In genomic region chr1:32147799-32148198, GRCh38 we compare ENCODE assay signal across 3 cellular contexts. TPM values are rescaled to one million over a fixed set of nuclear protein-coding genes. Genes with fewer than 3 reads are reported as not detected.
DNase-seq lines count a peak whose midpoint lies in the region; ATAC-seq, FAIRE-seq and TF ChIP-seq lines count a peak whose summit lies in the region.
"Not testable (repeated sequence)": the region's sequence is repeated elsewhere in the genome, so short reads cannot be mapped to it uniquely, and the experiment has no call there.

No MANE protein-coding gene starts in this region.

- H3K36me3 Mint-ChIP-seq in WTC11, result not testable (repeated sequence)

- not testable (repeated sequence) for H3K4me3 Mint-ChIP-seq in WTC11

- not testable (repeated sequence) for TF ChIP-seq RAD21 in HCT116 (IDR thresholded peaks at IDR 0.05; ENCODE audit: low read depth); HepG2 (CRISPR knock-in tag; IDR thresholded peaks at IDR 0.05)

- not testable (repeated sequence) for H3K27ac ChIP-seq in HCT116 (ENCODE audit: low read depth, low read length); HepG2 (ENCODE audit: extremely low read length, insufficient read depth, low read length)

- not testable (repeated sequence) for H3K27ac Mint-ChIP-seq in WTC11

- not testable (repeated sequence) for H3K4me1 ChIP-seq in HCT116 (ENCODE audit: control insufficient read depth in 1 of 2, insufficient read depth in 2 of 2, low read length in 2 of 2); HepG2 (ENCODE audit: insufficient read depth, low read length)

- not testable (repeated sequence) for TF ChIP-seq CTCF in HCT116 (IDR thresholded peaks at IDR 0.05 in 2 of 3, conservative IDR thresholded peaks at IDR 0.05 in 1 of 3; ENCODE audit: borderline replicate concordance in 1 of 3, insufficient read depth in 1 of 3, low read depth in 2 of 3, low read length in 2 of 3); WTC11 (IDR thresholded peaks at IDR 0.05); HepG2 (CRISPR knock-in tag; IDR thresholded peaks at IDR 0.05)

- not testable (repeated sequence) for H3K4me1 Mint-ChIP-seq in WTC11

- not testable (repeated sequence) for H3K27me3 Mint-ChIP-seq in WTC11 (ENCODE audit: low read depth)

- intact Hi-C loops in HCT116 (cut with micrococcal nuclease); HepG2 (cut with micrococcal nuclease; ENCODE audit: unreplicated experiment): not testable (repeated sequence)

- ATAC-seq in HCT116, WTC11, HepG2: not testable (repeated sequence)

- WGBS in HepG2 (ENCODE audit: low lambda C conversion rate), result over 99% methylated on average over 5 of the region's 5 CpGs

- H3K4me3 ChIP-seq in HCT116 (replicated peaks in 1 of 2; ENCODE audit: low read depth in 1 of 2, low read length in 2 of 2); HepG2 (replicated peaks in 1 of 3; ENCODE audit: insufficient read depth in 1 of 3, low read depth in 2 of 3, low read length in 3 of 3): not testable (repeated sequence)

- H3K79me2 ChIP-seq in HCT116 (ENCODE audit: insufficient read depth, low read length) (peaks cover 96% of the 10 kb centered on the region), HepG2 (ENCODE audit: insufficient read depth, low read length) (peaks cover 71% of the 10 kb centered on the region)

- H3K9me3 ChIP-seq in HCT116 (ENCODE audit: control insufficient read depth in 1 of 2, insufficient read depth in 1 of 2, low read depth in 1 of 2, low read length in 2 of 2); HepG2 (ENCODE audit: low read length): not testable (repeated sequence)

- BruUV-seq in HCT116 (replicated peaks; lab: Mats Ljungman, UMichigan); HepG2 (replicated peaks; lab: Mats Ljungman, UMichigan): not testable (repeated sequence)

- H3K27me3 ChIP-seq in HCT116 (ENCODE audit: insufficient read depth, low read length); HepG2 (ENCODE audit: control insufficient read depth in 1 of 2, insufficient read depth in 2 of 2, low read length in 2 of 2): not testable (repeated sequence)

- TF ChIP-seq POLR2A in HCT116 (IDR thresholded peaks at IDR 0.05; ENCODE audit: borderline replicate concordance, extremely low read depth, insufficient read depth, insufficient read length); HepG2 (IDR thresholded peaks at IDR 0.05; ENCODE audit: insufficient read depth in 1 of 2, low read depth in 2 of 2, low read length in 2 of 2): not testable (repeated sequence)

- H3K9me2 ChIP-seq in HCT116 (ENCODE audit: insufficient read depth), result not testable (repeated sequence)

- not testable (repeated sequence) for H3K9me3 Mint-ChIP-seq in WTC11

- POLR2A ChIA-PET in HCT116 (lab: Charles Lee), result interaction anchor here (0.8 to 1.0 kb wide), 2 partner anchors 9 to 94 kb away, joined by 3 to 6 read pairs; no protein-coding TSS in a partner anchor
- POLR2A ChIA-PET in WTC11 (lab: Charles Lee), result interaction anchor here (0.7 kb wide), 2 partner anchors 1005 to 1151 kb away, joined by 3 to 4 read pairs; no protein-coding TSS in a partner anchor
- POLR2A ChIA-PET in HepG2 (lab: Yijun Ruan, JAX), result interaction anchor here (1.4 kb wide), 1 partner anchor 32 kb away, joined by 4 read pairs; the partner anchor contains the start of gene TXLNA

- H3K9ac ChIP-seq in HCT116 (ENCODE audit: low read length); HepG2 (ENCODE audit: insufficient read depth, low read depth, low read length): not testable (repeated sequence)

- DNase-seq in HCT116 (ENCODE audit: low read depth, low spot score); WTC11 (ENCODE audit: low spot score); HepG2 (ENCODE audit: low spot score): not testable (repeated sequence)

- FAIRE-seq in HepG2 (lab: Jason Lieb, UNC), result not testable (repeated sequence)

- not testable (repeated sequence) for H3K36me3 ChIP-seq in HCT116 (ENCODE audit: control insufficient read depth in 1 of 2, insufficient read depth in 2 of 2, low read length in 2 of 2); HepG2 (replicated peaks in 1 of 2; ENCODE audit: control insufficient read depth in 1 of 2, insufficient read depth in 2 of 2, low read length in 2 of 2)

- H3K4me2 ChIP-seq in HCT116 (ENCODE audit: low read length); HepG2 (ENCODE audit: low read depth, low read length): not testable (repeated sequence)

- H4K20me1 ChIP-seq in HCT116 (ENCODE audit: insufficient read depth), result not testable (repeated sequence)
- peaks cover 19% of the 10 kb centered on the region for H4K20me1 ChIP-seq in HepG2 (ENCODE audit: insufficient read depth, low read length)

- H2AFZ ChIP-seq in HCT116 (ENCODE audit: low read depth, low read length, poor library complexity, severe bottlenecking); HepG2 (ENCODE audit: low read length): not testable (repeated sequence)

- CTCF ChIA-PET in HCT116 (lab: Charles Lee); WTC11 (lab: Charles Lee); HepG2 (lab: Yijun Ruan, JAX; ENCODE audit: low intra/inter-chr PET ratio, low total read pairs): not testable (repeated sequence)

- in situ Hi-C loops in HepG2 (cut with HindIII; ENCODE audit: extremely low pct_ligation_motif_present, low pct_unique_long_range_greater_than_20kb), result not testable (repeated sequence)

- not testable (repeated sequence) for TF ChIP-seq EP300 in HepG2 (IDR thresholded peaks at IDR 0.05; ENCODE audit: low read depth in 2 of 2, low read length in 2 of 2); HepG2 (CRISPR knock-in tag; IDR thresholded peaks at IDR 0.05; ENCODE audit: borderline replicate concordance)

- RAD21 ChIA-PET in HCT116 (lab: Charles Lee; ENCODE audit: low non-redundant PET in 1 of 2, low total read pairs in 2 of 2, uncharacterized antibody in 2 of 2, unreplicated experiment in 2 of 2), result not testable (repeated sequence)

RNA-seq across cellular contexts. Expression of gene TXLNA, which starts 31.7 kb away (rescaled TPM):
- total RNA-seq in HCT116 (2021; ENCODE audit: unreplicated experiment) (37.2 TPM), WTC11 (2021) (46.3 to 49.8 TPM (median 47.2 TPM) in 3 replicates), HepG2 (2016; rRNA removed; fragmentation: Illumina TruSeq; extraction: Trizol) (67.8 and 70.7 TPM in 2 replicates)
- polyA plus RNA-seq in HCT116 (2012), result 18.8 and 19.9 TPM in 2 replicates
- total RNA-seq in HepG2 (2016; cell fraction: cytosol; rRNA removed; fragmentation: Illumina TruSeq; extraction: Trizol; ENCODE audit: low read depth), result 4.6 and 5.6 TPM in 2 replicates
- total RNA-seq in HepG2 (2016; cell fraction: insoluble cytoplasmic fraction; rRNA removed; fragmentation: Illumina TruSeq; extraction: Trizol), result 62.2 and 69.2 TPM in 2 replicates
- total RNA-seq in HepG2 (2016; cell fraction: membrane; rRNA removed; fragmentation: Illumina TruSeq; extraction: Trizol), result 18.3 and 20.1 TPM in 2 replicates
- 43.1 and 47.6 TPM in 2 replicates for total RNA-seq in HepG2 (2016; cell fraction: nucleus; rRNA removed; fragmentation: Illumina TruSeq; extraction: Trizol)
- polyA plus RNA-seq in HepG2 (2011; rRNA removed), result 29.6 and 35.3 TPM in 2 replicates
- 24.4 and 26.4 TPM in 2 replicates for polyA plus RNA-seq in HepG2 (2011; cell fraction: cytosol; rRNA removed)
- 61.7 and 67.4 TPM in 2 replicates for polyA plus RNA-seq in HepG2 (2011; cell fraction: nucleus; rRNA removed)
- 17.6 and 25.1 TPM in 2 replicates for polyA plus RNA-seq in HepG2 (2012)
- 1.8 and 2.5 TPM in 2 replicates for polyA plus RNA-seq in HepG2 (2016; cell fraction: cytosol; fragmentation: Illumina TruSeq; extraction: Trizol; ENCODE audit: low read depth)
- polyA plus RNA-seq in HepG2 (2016; cell fraction: insoluble cytoplasmic fraction; fragmentation: Illumina TruSeq; extraction: Trizol; ENCODE audit: low read depth), result 31.0 and 40.7 TPM in 2 replicates
- polyA plus RNA-seq in HepG2 (2016; cell fraction: membrane; fragmentation: Illumina TruSeq; extraction: Trizol; ENCODE audit: low read depth), result 6.7 and 7.2 TPM in 2 replicates
- polyA plus RNA-seq in HepG2 (2016; cell fraction: nucleus; fragmentation: Illumina TruSeq; extraction: Trizol; ENCODE audit: insufficient read depth, low read depth), result 57.5 and 57.8 TPM in 2 replicates
- 48.5 and 59.2 TPM in 2 replicates for polyA minus RNA-seq in HepG2 (2011; rRNA and poly(A)+ RNA removed; ENCODE audit: low replicate concordance)
- polyA minus RNA-seq in HepG2 (2011; cell fraction: cytosol; rRNA and poly(A)+ RNA removed), result 21.2 and 22.2 TPM in 2 replicates
- polyA minus RNA-seq in HepG2 (2011; cell fraction: nucleus; rRNA and poly(A)+ RNA removed), result 18.9 and 23.6 TPM in 2 replicates

RNA-seq across cellular contexts. Expression of gene KPNA6, which starts 39.9 kb away (rescaled TPM):
- total RNA-seq in HCT116 (2021; ENCODE audit: unreplicated experiment), result 79.9 TPM
- 18.1 and 20.4 TPM in 2 replicates for polyA plus RNA-seq in HCT116 (2012)
- total RNA-seq in WTC11 (2021), result 91.2 to 104 TPM (median 94.0 TPM) in 3 replicates
- 47.5 and 111 TPM in 2 replicates for total RNA-seq in HepG2 (2016; rRNA removed; fragmentation: Illumina TruSeq; extraction: Trizol)
- total RNA-seq in HepG2 (2016; cell fraction: cytosol; rRNA removed; fragmentation: Illumina TruSeq; extraction: Trizol; ENCODE audit: low read depth), result 6.5 and 6.8 TPM in 2 replicates
- 45.2 and 102 TPM in 2 replicates for total RNA-seq in HepG2 (2016; cell fraction: insoluble cytoplasmic fraction; rRNA removed; fragmentation: Illumina TruSeq; extraction: Trizol)
- 10.4 and 10.9 TPM in 2 replicates for total RNA-seq in HepG2 (2016; cell fraction: membrane; rRNA removed; fragmentation: Illumina TruSeq; extraction: Trizol)
- total RNA-seq in HepG2 (2016; cell fraction: nucleus; rRNA removed; fragmentation: Illumina TruSeq; extraction: Trizol), result 29.9 and 31.0 TPM in 2 replicates
- polyA plus RNA-seq in HepG2 (2011; rRNA removed), result 18.6 and 22.0 TPM in 2 replicates
- polyA plus RNA-seq in HepG2 (2011; cell fraction: cytosol; rRNA removed), result 14.3 and 18.5 TPM in 2 replicates
- polyA plus RNA-seq in HepG2 (2011; cell fraction: nucleus; rRNA removed), result 9.5 and 12.0 TPM in 2 replicates
- polyA plus RNA-seq in HepG2 (2012), result 12.5 and 14.5 TPM in 2 replicates
- 0.94 and 1.1 TPM in 2 replicates for polyA plus RNA-seq in HepG2 (2016; cell fraction: cytosol; fragmentation: Illumina TruSeq; extraction: Trizol; ENCODE audit: low read depth)
- polyA plus RNA-seq in HepG2 (2016; cell fraction: insoluble cytoplasmic fraction; fragmentation: Illumina TruSeq; extraction: Trizol; ENCODE audit: low read depth), result 28.1 and 30.9 TPM in 2 replicates
- 2.8 and 3.0 TPM in 2 replicates for polyA plus RNA-seq in HepG2 (2016; cell fraction: membrane; fragmentation: Illumina TruSeq; extraction: Trizol; ENCODE audit: low read depth)
- polyA plus RNA-seq in HepG2 (2016; cell fraction: nucleus; fragmentation: Illumina TruSeq; extraction: Trizol; ENCODE audit: insufficient read depth, low read depth), result 21.6 and 24.1 TPM in 2 replicates
- polyA minus RNA-seq in HepG2 (2011; rRNA and poly(A)+ RNA removed; ENCODE audit: low replicate concordance), result 46.5 and 64.8 TPM in 2 replicates
- polyA minus RNA-seq in HepG2 (2011; cell fraction: cytosol; rRNA and poly(A)+ RNA removed), result 22.9 and 31.6 TPM in 2 replicates
- polyA minus RNA-seq in HepG2 (2011; cell fraction: nucleus; rRNA and poly(A)+ RNA removed), result 14.4 and 17.8 TPM in 2 replicates

RNA-seq across cellular contexts. Expression of gene CCDC28B, which starts 52.6 kb away (rescaled TPM):
- total RNA-seq in HCT116 (2021; ENCODE audit: unreplicated experiment), result 5.9 TPM
- 5.5 and 6.3 TPM in 2 replicates for polyA plus RNA-seq in HCT116 (2012)
- total RNA-seq in WTC11 (2021), result 29.0 to 34.4 TPM (median 29.9 TPM) in 3 replicates
- total RNA-seq in HepG2 (2016; rRNA removed; fragmentation: Illumina TruSeq; extraction: Trizol), result 2.8 and 3.5 TPM in 2 replicates
- 0.53 and 1.1 TPM in 2 replicates for total RNA-seq in HepG2 (2016; cell fraction: cytosol; rRNA removed; fragmentation: Illumina TruSeq; extraction: Trizol; ENCODE audit: low read depth)
- 3.1 and 3.8 TPM in 2 replicates for total RNA-seq in HepG2 (2016; cell fraction: insoluble cytoplasmic fraction; rRNA removed; fragmentation: Illumina TruSeq; extraction: Trizol)
- total RNA-seq in HepG2 (2016; cell fraction: membrane; rRNA removed; fragmentation: Illumina TruSeq; extraction: Trizol), result 1.3 and 1.9 TPM in 2 replicates
- 0.75 and 0.81 TPM in 2 replicates for total RNA-seq in HepG2 (2016; cell fraction: nucleus; rRNA removed; fragmentation: Illumina TruSeq; extraction: Trizol)
- 2.6 TPM in 2 replicates for polyA plus RNA-seq in HepG2 (2011; rRNA removed)
- polyA plus RNA-seq in HepG2 (2011; cell fraction: cytosol; rRNA removed), result 1.9 and 2.6 TPM in 2 replicates
- 4.6 and 5.6 TPM in 2 replicates for polyA plus RNA-seq in HepG2 (2011; cell fraction: nucleus; rRNA removed)
- 3.4 and 4.3 TPM in 2 replicates for polyA plus RNA-seq in HepG2 (2012)
- 0.87 and 1.5 TPM in 2 replicates for polyA plus RNA-seq in HepG2 (2016; cell fraction: cytosol; fragmentation: Illumina TruSeq; extraction: Trizol; ENCODE audit: low read depth)
- 1.5 and 1.7 TPM in 2 replicates for polyA plus RNA-seq in HepG2 (2016; cell fraction: insoluble cytoplasmic fraction; fragmentation: Illumina TruSeq; extraction: Trizol; ENCODE audit: low read depth)
- 0.65 and 0.95 TPM in 2 replicates for polyA plus RNA-seq in HepG2 (2016; cell fraction: membrane; fragmentation: Illumina TruSeq; extraction: Trizol; ENCODE audit: low read depth)
- polyA plus RNA-seq in HepG2 (2016; cell fraction: nucleus; fragmentation: Illumina TruSeq; extraction: Trizol; ENCODE audit: insufficient read depth, low read depth), result 1.8 and 2.3 TPM in 2 replicates
- polyA minus RNA-seq in HepG2 (2011; rRNA and poly(A)+ RNA removed; ENCODE audit: low replicate concordance), result 0.26 and 2.1 TPM in 2 replicates
- 0.89 and 1.9 TPM in 2 replicates for polyA minus RNA-seq in HepG2 (2011; cell fraction: cytosol; rRNA and poly(A)+ RNA removed)
- 0.75 and 1.0 TPM in 2 replicates for polyA minus RNA-seq in HepG2 (2011; cell fraction: nucleus; rRNA and poly(A)+ RNA removed)

RNA-seq across cellular contexts. Expression of gene IQCC, which starts 57.7 kb away (rescaled TPM):
- 4.7 TPM for total RNA-seq in HCT116 (2021; ENCODE audit: unreplicated experiment)
- polyA plus RNA-seq in HCT116 (2012), result 3.8 and 3.9 TPM in 2 replicates
- 4.6 to 5.2 TPM (median 4.8 TPM) in 3 replicates for total RNA-seq in WTC11 (2021)
- 2.3 and 3.0 TPM in 2 replicates for total RNA-seq in HepG2 (2016; rRNA removed; fragmentation: Illumina TruSeq; extraction: Trizol)
- 0.62 and 0.71 TPM in 2 replicates for total RNA-seq in HepG2 (2016; cell fraction: cytosol; rRNA removed; fragmentation: Illumina TruSeq; extraction: Trizol; ENCODE audit: low read depth)
- total RNA-seq in HepG2 (2016; cell fraction: insoluble cytoplasmic fraction; rRNA removed; fragmentation: Illumina TruSeq; extraction: Trizol), result 3.2 TPM in 2 replicates
- total RNA-seq in HepG2 (2016; cell fraction: membrane; rRNA removed; fragmentation: Illumina TruSeq; extraction: Trizol), result 1.4 and 1.7 TPM in 2 replicates
- 2.2 and 3.1 TPM in 2 replicates for total RNA-seq in HepG2 (2016; cell fraction: nucleus; rRNA removed; fragmentation: Illumina TruSeq; extraction: Trizol)
- 1.5 and 1.7 TPM in 2 replicates for polyA plus RNA-seq in HepG2 (2011; rRNA removed)
- 1.4 and 1.5 TPM in 2 replicates for polyA plus RNA-seq in HepG2 (2011; cell fraction: cytosol; rRNA removed)
- polyA plus RNA-seq in HepG2 (2011; cell fraction: nucleus; rRNA removed), result 1.5 and 2.0 TPM in 2 replicates
- 0.89 and 1.6 TPM in 2 replicates for polyA plus RNA-seq in HepG2 (2012)
- 0.54 and 0.60 TPM in 2 replicates for polyA plus RNA-seq in HepG2 (2016; cell fraction: cytosol; fragmentation: Illumina TruSeq; extraction: Trizol; ENCODE audit: low read depth)
- polyA plus RNA-seq in HepG2 (2016; cell fraction: insoluble cytoplasmic fraction; fragmentation: Illumina TruSeq; extraction: Trizol; ENCODE audit: low read depth), result 3.2 TPM in 2 replicates
- 0.99 and 1.1 TPM in 2 replicates for polyA plus RNA-seq in HepG2 (2016; cell fraction: membrane; fragmentation: Illumina TruSeq; extraction: Trizol; ENCODE audit: low read depth)
- 5.3 and 6.6 TPM in 2 replicates for polyA plus RNA-seq in HepG2 (2016; cell fraction: nucleus; fragmentation: Illumina TruSeq; extraction: Trizol; ENCODE audit: insufficient read depth, low read depth)
- polyA minus RNA-seq in HepG2 (2011; rRNA and poly(A)+ RNA removed; ENCODE audit: low replicate concordance), result 1.5 and 5.0 TPM in 2 replicates
- polyA minus RNA-seq in HepG2 (2011; cell fraction: cytosol; rRNA and poly(A)+ RNA removed), result 0.53 and 0.69 TPM in 2 replicates
- polyA minus RNA-seq in HepG2 (2011; cell fraction: nucleus; rRNA and poly(A)+ RNA removed), result 1.7 and 1.9 TPM in 2 replicates
